8 cellular contexts compared by ENCODE assay signal in genomic region chr12:56333679-56334489, GRCh38. TPM values are rescaled to one million over a fixed set of nuclear protein-coding genes. Genes with fewer than 3 reads are reported as not detected.
DNase-seq lines count a peak whose midpoint lies in the region; ATAC-seq and TF ChIP-seq lines count a peak whose summit lies in the region.

Gene PAN2, minus strand, starts transcription at chr12:56334000. Its CDS starts 906 bp downstream, at chr12:56333094.

- dilution Hi-C loops in mammary epithelial cell (cut with HindIII; ENCODE audit: low sequenced_read_pairs), result no loop called here

- H3K36me3 ChIP-seq in WERI-Rb-1 (no peaks in the 10 kb centered on the region), mammary epithelial cell (ENCODE audit: insufficient read depth, low read length) (no peaks in the 10 kb centered on the region), smooth muscle cell (ENCODE audit: low read depth) (no peaks in the 10 kb centered on the region)

- ATAC-seq in GM18907 (IDR thresholded peaks at IDR 0.05; ENCODE audit: unreplicated experiment) (peak; percentile 90), HG03159 (IDR thresholded peaks at IDR 0.05; ENCODE audit: unreplicated experiment) (peak; percentile 95)

- H3F3A ChIP-seq in smooth muscle cell (ENCODE audit: low read depth), result no peaks in the 10 kb centered on the region

- DNase-seq in AG08395 (ENCODE audit: low spot score) (peak; percentile 99), NCI-H2227 (lab: John Stamatoyannopoulos, UW; ENCODE audit: unreplicated experiment) (peak; percentile 94), WERI-Rb-1 (peak; percentile 96), mammary epithelial cell (peak; percentile 98), iPS-NIHi7 (ENCODE audit: extremely low spot score) (peak; percentile 100), smooth muscle cell (lab: John Stamatoyannopoulos, UW; ENCODE audit: unreplicated experiment) (peak; percentile 52)

- H3K79me2 ChIP-seq in mammary epithelial cell (ENCODE audit: insufficient read depth, low read length), result peaks cover 7% of the 10 kb centered on the region
- H3K79me2 ChIP-seq in smooth muscle cell (ENCODE audit: low read depth), result no peaks in the 10 kb centered on the region

- H3K27ac ChIP-seq in WERI-Rb-1 (peak within 1 kb of the TSS; percentile 94), mammary epithelial cell (ENCODE audit: insufficient read depth, low read depth, low read length) (peak within 1 kb of the TSS; percentile 98), smooth muscle cell (ENCODE audit: low read depth) (peak within 1 kb of the TSS; percentile 89)

- CTCF ChIA-PET in mammary epithelial cell (lab: Charles Lee; ENCODE audit: low non-redundant PET), result interaction anchor here (0.7 kb wide), 1 partner anchor 794 kb away, joined by 3 read pairs; the partner anchor contains the start of gene LRP1

- peak; percentile 72 for TF ChIP-seq CTCF in WERI-Rb-1 (IDR thresholded peaks at IDR 0.05; ENCODE audit: low read depth, low read length)
- TF ChIP-seq CTCF in mammary epithelial cell (conservative IDR thresholded peaks at IDR 0.05 in 1 of 2, IDR thresholded peaks at IDR 0.05 in 1 of 2; ENCODE audit: extremely low read depth in 1 of 2, insufficient read depth in 1 of 2, low read depth in 1 of 2, low read length in 2 of 2), result peak; percentile 57 to 79
- peak; percentile 73 for TF ChIP-seq CTCF in smooth muscle cell (IDR thresholded peaks at IDR 0.05; ENCODE audit: borderline replicate concordance, insufficient read depth, poor library complexity, severe bottlenecking)

- WGBS in mammary epithelial cell (ENCODE audit: low coverage, missing lambda C conversion rate), result under 1% methylated on average over 43 of the region's 45 CpGs
- WGBS in smooth muscle cell (ENCODE audit: low lambda C conversion rate), result 2% methylated on average over 45 of the region's 45 CpGs

- H3K9me3 ChIP-seq in WERI-Rb-1 (ENCODE audit: severe bottlenecking) (no peaks in the 10 kb centered on the region), mammary epithelial cell (replicated peaks; ENCODE audit: insufficient read depth, low read length) (no peaks in the 10 kb centered on the region), smooth muscle cell (replicated peaks; ENCODE audit: low read depth) (no peaks in the 10 kb centered on the region)

- H3K4me3 ChIP-seq in WERI-Rb-1 (ENCODE audit: low read depth, low read length), result peak within 1 kb of the TSS; percentile 68
- peak within 1 kb of the TSS; percentile 52 to 72 (median 61) for H3K4me3 ChIP-seq in mammary epithelial cell (replicated peaks in 1 of 3; ENCODE audit: insufficient read depth in 1 of 3, low read depth in 2 of 3, low read length in 3 of 3)
- peak within 1 kb of the TSS; percentile 62 for H3K4me3 ChIP-seq in smooth muscle cell

- in situ Hi-C loops in mammary epithelial cell (cut with MboI; ENCODE audit: low sequenced_read_pairs in 2 of 2), result no loop called here

- peak within 1 kb of the TSS; percentile 84 for H2AFZ ChIP-seq in mammary epithelial cell (ENCODE audit: low read depth, low read length)
- H2AFZ ChIP-seq in smooth muscle cell (ENCODE audit: low read depth), result peak within 1 kb of the TSS; percentile 64

- BruUV-seq in mammary epithelial cell (replicated peaks; lab: Mats Ljungman, UMichigan), result TSS peak; percentile 93

- intact Hi-C loops in mammary epithelial cell (cut with micrococcal nuclease), result loop anchor here (1.0 to 2.0 kb wide), 4 partner anchors 25 to 134 kb away; partner anchors contain the start of genes COQ10A and SPRYD4

- H3K27me3 ChIP-seq in WERI-Rb-1 (ENCODE audit: insufficient read depth, low read depth, severe bottlenecking), result no peaks in the 10 kb centered on the region
- H3K27me3 ChIP-seq in mammary epithelial cell (ENCODE audit: insufficient read depth, low read length), result no peaks in the 10 kb centered on the region
- H3K27me3 ChIP-seq in smooth muscle cell (ENCODE audit: low read depth), result no peaks in the 10 kb centered on the region

- H3K4me1 ChIP-seq in mammary epithelial cell (ENCODE audit: insufficient read depth, low read length) (peaks cover 20% of the 10 kb centered on the region), smooth muscle cell (ENCODE audit: low read depth) (peaks cover 2% of the 10 kb centered on the region)

- H3K9ac ChIP-seq in mammary epithelial cell (ENCODE audit: insufficient read depth, low read length), result peak within 1 kb of the TSS; percentile 91
- peak within 1 kb of the TSS; percentile 81 for H3K9ac ChIP-seq in smooth muscle cell (ENCODE audit: low read depth)

- H4K20me1 ChIP-seq in mammary epithelial cell (ENCODE audit: insufficient read depth, low read length), result no peaks in the 10 kb centered on the region
- no peaks in the 10 kb centered on the region for H4K20me1 ChIP-seq in smooth muscle cell (ENCODE audit: low read depth)

- H3K4me2 ChIP-seq in mammary epithelial cell (ENCODE audit: insufficient read depth, low read depth, low read length), result peak within 1 kb of the TSS; percentile 71
- H3K4me2 ChIP-seq in smooth muscle cell, result peak within 1 kb of the TSS; percentile 88

RNA-seq across cellular contexts. Expression of gene PAN2, which starts in this region (rescaled TPM):
- 10 to 100 TPM; 21.0 to 50.8 TPM for total RNA-seq in mammary epithelial cell
- 18.3 TPM for polyA plus RNA-seq in mammary epithelial cell
- 11.8 TPM for polyA minus RNA-seq in mammary epithelial cell
- 20.3 and 55.6 TPM in 2 replicates for total RNA-seq in smooth muscle cell
- polyA plus RNA-seq in smooth muscle cell, result 12.9 and 14.7 TPM in 2 replicates

Comparison
In these comparisons a context has a peak if more than half of its experiments do, and no peak if none do; other contexts are left out.
1. Peak in every context shown above with its lines: DNase-seq, ATAC-seq, H3K4me3 ChIP-seq and H3K27ac ChIP-seq.